15 cellular contexts compared by ENCODE assay signal in the genomic region with DNA sequence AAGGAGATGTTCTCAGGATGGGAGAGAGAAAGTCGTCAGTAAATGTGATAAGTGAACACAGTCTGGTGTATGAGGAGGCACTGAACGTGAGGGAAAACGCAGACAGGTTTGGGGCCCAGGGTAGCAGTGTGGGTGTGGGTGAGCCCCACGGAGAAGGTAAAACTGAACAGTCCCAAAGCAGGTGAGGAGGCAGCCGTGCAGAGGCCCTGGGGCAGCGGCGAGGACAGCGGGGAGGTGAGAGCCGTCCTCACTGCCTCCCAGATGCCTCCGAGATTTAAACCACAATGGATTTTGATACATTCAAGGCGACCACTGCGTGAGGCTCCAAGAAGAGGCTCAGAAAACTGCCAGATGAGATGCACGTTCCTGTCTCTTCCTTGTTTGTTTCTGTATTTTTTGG.
"Had no signal": no experiment of that assay in that cellular context is flagged by ENCODE, and none has a peak within 500 bp of the region (broad histone marks: within the 10 kb centered on the region; RNA-seq: fewer than 3 reads in every experiment).

No MANE protein-coding gene starts in this region.

- H3K4me3 Mint-ChIP-seq: nephron; stimulated activated naive B cell treated with anti-CD40 and anti-IgM and Interleukin-4, amounts not matched to agents 10 μg/mL and 1 μg/mL and 100 μg/mL, for 72 hours had no signal

- DNase-seq: colonic mucosa; dermis blood vessel endothelial cell; esophagus squamous epithelium; foreskin fibroblast; head of caudate nucleus; hypothalamus; mesendoderm; naive B cell; retina; stimulated activated CD4-positive, alpha-beta T cell treated with anti-CD3 and anti-CD28 coated beads, Interleukin-15, amount 100 ng/mL, for 24 hours; stimulated activated CD4-positive, alpha-beta T cell treated with anti-CD3 and anti-CD28 coated beads, Interleukin-1b, Interleukin-23, amount 100 ng/mL, for 48 hours; stimulated activated CD4-positive, alpha-beta T cell treated with anti-CD3 and anti-CD28 coated beads, Interleukin-4, amount 100 ng/mL, for 24 hours; stimulated activated naive B cell treated with anti-CD40 and anti-IgM and Interleukin-4, amounts not matched to agents 10 μg/mL and 1 μg/mL and 100 μg/mL, for 72 hours; trophoblast cell had no signal

- H3K27ac Mint-ChIP-seq: naive B cell; nephron; stimulated activated naive B cell treated with anti-CD40 and anti-IgM and Interleukin-4, amounts not matched to agents 10 μg/mL and 1 μg/mL and 100 μg/mL, for 72 hours had no signal
